ENCODE assay signal across 14 cellular contexts in the genomic region with DNA sequence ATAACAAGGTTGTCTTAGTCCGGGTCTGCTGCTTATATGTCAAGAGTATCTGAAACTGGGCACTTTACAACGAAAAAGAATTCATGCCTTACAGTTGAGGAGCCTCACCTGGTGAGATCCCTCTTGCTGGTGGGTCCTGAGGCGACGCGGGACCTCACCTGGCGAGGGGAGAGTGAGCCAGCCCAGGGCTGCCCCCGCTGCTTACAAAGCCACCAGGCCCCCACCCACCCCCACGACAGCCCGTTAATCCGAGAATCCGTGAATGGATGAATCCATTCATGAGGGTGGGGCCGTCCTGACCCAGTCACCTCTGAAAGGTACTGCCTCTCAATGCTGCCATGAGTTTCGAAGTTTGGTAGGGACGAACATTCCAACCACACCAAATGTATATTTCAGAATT. TPM values are rescaled to one million over a fixed set of nuclear protein-coding genes. Genes with fewer than 3 reads are reported as not detected.
DNase-seq lines count a peak whose midpoint lies in the region; ATAC-seq and TF ChIP-seq lines count a peak whose summit lies in the region.
"Had no signal": no experiment of that assay in that cellular context is flagged by ENCODE, and none has a peak within 500 bp of the region (broad histone marks: within the 10 kb centered on the region; RNA-seq: fewer than 3 reads in every experiment).

No MANE protein-coding gene starts in this region.

- H3K4me1 ChIP-seq in GM23338 (ENCODE audit: insufficient read depth) (no peaks in the 10 kb centered on the region), lower lobe of right lung (no peaks in the 10 kb centered on the region), tibial nerve (peaks cover 0 to 6% (median 0%) of the 10 kb centered on the region in 4 donors)
- H3K4me1 ChIP-seq: BLaER1 treated with 17β-estradiol and CSF1 and Interleukin-3, amounts not matched to agents 10 nM and 100 nM had no signal

- ATAC-seq in GM23338, result no peak
- ATAC-seq in lower lobe of right lung, result no peak
- no peak for ATAC-seq in HG02885 (IDR thresholded peaks at IDR 0.05; ENCODE audit: poor library complexity, unreplicated experiment)
- ATAC-seq: HepG2 had no signal

- WGBS in tibial nerve, 2 donors, result 86 to 90% methylated on average over 14 of the region's 14 CpGs

- H3K27me3 Mint-ChIP-seq in GM23338 (ENCODE audit: insufficient read depth, low read depth, poor library complexity), result peaks cover 8% of the 10 kb centered on the region
- H3K27me3 Mint-ChIP-seq: CD4-positive, CD25-positive, alpha-beta regulatory T cell had no signal

- no peak overlapping the region for H3K27ac Mint-ChIP-seq in GM23338
- H3K27ac Mint-ChIP-seq: CD4-positive, CD25-positive, alpha-beta regulatory T cell had no signal

- H3K4me2 ChIP-seq in GM23338, result no peak overlapping the region
- H3K4me2 ChIP-seq: BLaER1 treated with 17β-estradiol and CSF1 and Interleukin-3, amounts not matched to agents 10 nM and 100 nM had no signal

- DNase-seq in GM23338 (ENCODE audit: low spot score) (no peak), dorsolateral prefrontal cortex (peak in 5 of 10 donors; percentile 3 to 24 (median 13)), lower lobe of right lung (peak; percentile 10), substantia nigra (lab: John Stamatoyannopoulos, UW) (no peak), AG20443 (ENCODE audit: low spot score) (no peak), tibial nerve (ENCODE audit: low spot score in 2 of 2) (no peak)
- DNase-seq: 8988T; Calu3; CD4-positive, CD25-positive, alpha-beta regulatory T cell; DMS 273 treated with DMSO at 0.1 percent for 48 hours; GM23248 had no signal

- no peak for TF ChIP-seq POLR2A in tibial nerve (IDR thresholded peaks at IDR 0.05)

- no peaks in the 10 kb centered on the region for H4K20me1 ChIP-seq in GM23338 (replicated peaks; ENCODE audit: insufficient read depth)

- H3K4me1 Mint-ChIP-seq in GM23338, result peaks cover 12% of the 10 kb centered on the region

- H3K36me3 ChIP-seq in GM23338 (ENCODE audit: insufficient read depth) (no peaks in the 10 kb centered on the region), lower lobe of right lung (peaks cover 9% of the 10 kb centered on the region), tibial nerve (no peaks in the 10 kb centered on the region)
- H3K36me3 ChIP-seq: BLaER1 treated with 17β-estradiol and CSF1 and Interleukin-3, amounts not matched to agents 10 nM and 100 nM had no signal

- no peak for TF ChIP-seq EP300 in tibial nerve (IDR thresholded peaks at IDR 0.05)

- H3K27me3 ChIP-seq in GM23338 (ENCODE audit: insufficient read depth) (no peaks in the 10 kb centered on the region), dorsolateral prefrontal cortex (no peaks in the 10 kb centered on the region), lower lobe of right lung (ENCODE audit: low read depth) (peaks cover 4% of the 10 kb centered on the region), tibial nerve (peaks cover 0 to 36% of the 10 kb centered on the region in 2 donors)
- H3K27me3 ChIP-seq: BLaER1 treated with 17β-estradiol and CSF1 and Interleukin-3, amounts not matched to agents 10 nM and 100 nM had no signal

- no peaks in the 10 kb centered on the region for H3K9me3 Mint-ChIP-seq in GM23338
- H3K9me3 Mint-ChIP-seq: CD4-positive, CD25-positive, alpha-beta regulatory T cell had no signal

- H3K9me2 ChIP-seq in GM23338 (ENCODE audit: insufficient read depth), result no peaks in the 10 kb centered on the region

- peak overlapping the region; percentile 56; the same call in 1 of the 3 replicates for H3K4me3 Mint-ChIP-seq in GM23338
- H3K4me3 Mint-ChIP-seq: CD4-positive, CD25-positive, alpha-beta regulatory T cell had no signal

- TF ChIP-seq CTCF in GM23338 (conservative IDR thresholded peaks at IDR 0.05; ENCODE audit: low read depth in 2 of 2) (no peak), dorsolateral prefrontal cortex (IDR thresholded peaks at IDR 0.05 in 54 of 56, conservative IDR thresholded peaks at IDR 0.05 in 2 of 56; ENCODE audit: low read depth in 1 of 56, partially characterized antibody in 56 of 56) (no peak), lower lobe of right lung (IDR thresholded peaks at IDR 0.05) (no peak), tibial nerve (IDR thresholded peaks at IDR 0.05) (no peak)

- no peaks in the 10 kb centered on the region for H3K36me3 Mint-ChIP-seq in GM23338 (ENCODE audit: low read depth)

- no peak overlapping the region for H2AFZ ChIP-seq in GM23338
- H2AFZ ChIP-seq: GM23248 had no signal

- H3K9me3 ChIP-seq in lower lobe of right lung (no peaks in the 10 kb centered on the region), tibial nerve (no peaks in the 10 kb centered on the region)

- intact Hi-C loops in dorsolateral prefrontal cortex (cut with DNase I) (no loop called here), lower lobe of right lung (cut with DNase I) (no loop called here)

- H3K79me2 ChIP-seq in GM23338 (replicated peaks; ENCODE audit: insufficient read depth), result no peaks in the 10 kb centered on the region

- H3K4me3 ChIP-seq in GM23338 (no peak overlapping the region), dorsolateral prefrontal cortex (peak overlapping the region in 35 of 59 donors; percentile 25 to 85 (median 46)), lower lobe of right lung (no peak overlapping the region), tibial nerve (no peak overlapping the region)
- H3K4me3 ChIP-seq: BLaER1 treated with 17β-estradiol and CSF1 and Interleukin-3, amounts not matched to agents 10 nM and 100 nM; GM23248 had no signal

- H3F3A ChIP-seq in GM23338 (replicated peaks; ENCODE audit: low read depth), result no peaks in the 10 kb centered on the region

- H3K27ac ChIP-seq in GM23338 (ENCODE audit: low read depth) (no peak overlapping the region), dorsolateral prefrontal cortex (peak overlapping the region in 54 of 59 donors; percentile 17 to 97 (median 78)), lower lobe of right lung (no peak overlapping the region), substantia nigra (ENCODE audit: low read depth, low read length, poor library complexity, severe bottlenecking) (peak overlapping the region; percentile 81), tibial nerve (no peak overlapping the region)
- H3K27ac ChIP-seq: BLaER1 treated with 17β-estradiol and CSF1 and Interleukin-3, amounts not matched to agents 10 nM and 100 nM; GM23248 had no signal

TF ChIP-seq in GM23338, 12 proteins besides CTCF, POLR2A, EP300 and RAD21 (continues in another document):
- TF ChIP-seq JUNB (IDR thresholded peaks at IDR 0.05; ENCODE audit: unreplicated experiment), result no peak
- TF ChIP-seq CREB1 (CRISPR knock-in tag; IDR thresholded peaks at IDR 0.05; ENCODE audit: low read depth), result no peak
- no peak for TF ChIP-seq EZH2 (IDR thresholded peaks at IDR 0.05; ENCODE audit: low read depth, unreplicated experiment)

RNA-seq across cellular contexts. Expression of gene F7, which starts 54.0 kb away (rescaled TPM):
- total RNA-seq in GM23338 (2014; rRNA removed; shearing (Covaris generic)), result 0.16 and 0.24 TPM in 2 replicates
- polyA plus RNA-seq in GM23338 (2016; fragmentation: Nextera tagmentation; extraction: Ambion mirVana), result 0.16 and 0.21 TPM in 2 replicates
- total RNA-seq in dorsolateral prefrontal cortex (1 to 10 TPM in 87 of 120 experiments, under 1 TPM in 32, not detected in 1; 0.19 to 4.5 (median 1.5) TPM), lower lobe of right lung (not detected), tibial nerve (not detected)
- total RNA-seq: Calu3; CD4-positive, CD25-positive, alpha-beta regulatory T cell; GM23248 had no signal
- polyA plus RNA-seq: CD4-positive, CD25-positive, alpha-beta regulatory T cell; GM23248 had no signal

Comparison
In these comparisons a context has a peak if more than half of its experiments do, and no peak if none do; other contexts are left out.
1. H3K27ac ChIP-seq: peak in dorsolateral prefrontal cortex (54 of 59) and substantia nigra (single experiment); none in GM23338 (single experiment), lower lobe of right lung (single experiment) and tibial nerve (0 of 4).
2. H3K4me3 ChIP-seq: peak in dorsolateral prefrontal cortex (35 of 59); none in GM23338 (single experiment), lower lobe of right lung (single experiment) and tibial nerve (0 of 4).